In genomic region chr15:45457215-45457614, GRCh38 we compare ENCODE assay signal across 9 cellular contexts.
A peak's percentile ranks its signal among the peaks of the same experiment; 100 is the strongest.
DNase-seq lines count a peak whose midpoint lies in the region; ATAC-seq lines count a peak whose summit lies in the region.
"Had no signal": no experiment of that assay in that cellular context is flagged by ENCODE, and none has a peak within 500 bp of the region (broad histone marks: within the 10 kb centered on the region; RNA-seq: fewer than 3 reads in every experiment).

No MANE protein-coding gene starts in this region.

- peak overlapping the region; percentile 86 to 94 (median 88) for H3K4me3 Mint-ChIP-seq in CD4-positive, alpha-beta memory T cell
- no peak overlapping the region for H3K4me3 Mint-ChIP-seq in activated naive CD8-positive, alpha-beta T cell treated with anti-CD3 and anti-CD28 coated beads for 36 hours
- H3K4me3 Mint-ChIP-seq in natural killer cell treated with Interleukin-12 subunit alpha and Interleukin-12 subunit beta and Interleukin-15 and Interleukin-18, amount 100 ng/mL, for 72 hours = peak overlapping the region; percentile 89

- H3K9me3 Mint-ChIP-seq in CD4-positive, alpha-beta memory T cell = no peaks in the 10 kb centered on the region
- H3K9me3 Mint-ChIP-seq in activated naive CD8-positive, alpha-beta T cell treated with anti-CD3 and anti-CD28 coated beads for 36 hours = peaks cover 3% of the 10 kb centered on the region
- H3K9me3 Mint-ChIP-seq in natural killer cell treated with Interleukin-12 subunit alpha and Interleukin-12 subunit beta and Interleukin-15 and Interleukin-18, amount 100 ng/mL, for 72 hours = no peaks in the 10 kb centered on the region

- H3K27ac ChIP-seq in CD4-positive, alpha-beta memory T cell (ENCODE audit: low read depth, low read length) = peak overlapping the region; percentile 61

- no peaks in the 10 kb centered on the region for H3K27me3 ChIP-seq in CD4-positive, alpha-beta memory T cell (ENCODE audit: insufficient read depth, low read length)
- H3K27me3 ChIP-seq: testis had no signal

- peaks cover 34 to 51% (median 41%) of the 10 kb centered on the region in 4 donors for H3K4me1 Mint-ChIP-seq in CD4-positive, alpha-beta memory T cell
- peaks cover 43% of the 10 kb centered on the region for H3K4me1 Mint-ChIP-seq in activated naive CD8-positive, alpha-beta T cell treated with anti-CD3 and anti-CD28 coated beads for 36 hours
- peaks cover 52 to 54% of the 10 kb centered on the region in 2 donors for H3K4me1 Mint-ChIP-seq in natural killer cell treated with Interleukin-12 subunit alpha and Interleukin-12 subunit beta and Interleukin-15 and Interleukin-18, amount 100 ng/mL, for 72 hours (ENCODE audit: low read depth in 2 of 2)

- no peaks in the 10 kb centered on the region for H3K9me3 ChIP-seq in CD4-positive, alpha-beta memory T cell (ENCODE audit: control insufficient read depth in 1 of 2, low read length in 2 of 2)
- H3K9me3 ChIP-seq: testis had no signal

- H3K27me3 Mint-ChIP-seq in CD4-positive, alpha-beta memory T cell = no peaks in the 10 kb centered on the region
- no peaks in the 10 kb centered on the region for H3K27me3 Mint-ChIP-seq in activated naive CD8-positive, alpha-beta T cell treated with anti-CD3 and anti-CD28 coated beads for 36 hours
- H3K27me3 Mint-ChIP-seq in natural killer cell treated with Interleukin-12 subunit alpha and Interleukin-12 subunit beta and Interleukin-15 and Interleukin-18, amount 100 ng/mL, for 72 hours = no peaks in the 10 kb centered on the region

- H3K4me3 ChIP-seq in CD4-positive, alpha-beta memory T cell (ENCODE audit: low read length in 2 of 2) = peak overlapping the region in 1 of 2 donors; percentile 51

- peaks cover 48% of the 10 kb centered on the region for H3K4me1 ChIP-seq in CD4-positive, alpha-beta memory T cell (ENCODE audit: insufficient read depth, low read length)
- H3K4me1 ChIP-seq: testis had no signal

- H3K36me3 Mint-ChIP-seq in CD4-positive, alpha-beta memory T cell = peaks cover 0 to 3% of the 10 kb centered on the region in 2 donors
- H3K36me3 Mint-ChIP-seq in activated naive CD8-positive, alpha-beta T cell treated with anti-CD3 and anti-CD28 coated beads for 36 hours = no peaks in the 10 kb centered on the region
- peaks cover 4% of the 10 kb centered on the region for H3K36me3 Mint-ChIP-seq in natural killer cell treated with Interleukin-12 subunit alpha and Interleukin-12 subunit beta and Interleukin-15 and Interleukin-18, amount 100 ng/mL, for 72 hours

- peak overlapping the region; percentile 89 to 98 (median 96) for H3K27ac Mint-ChIP-seq in CD4-positive, alpha-beta memory T cell
- peak overlapping the region; percentile 81 for H3K27ac Mint-ChIP-seq in activated naive CD8-positive, alpha-beta T cell treated with anti-CD3 and anti-CD28 coated beads for 36 hours
- H3K27ac Mint-ChIP-seq in natural killer cell treated with Interleukin-12 subunit alpha and Interleukin-12 subunit beta and Interleukin-15 and Interleukin-18, amount 100 ng/mL, for 72 hours = peak overlapping the region; percentile 91 to 96

- ATAC-seq in HG03342 (IDR thresholded peaks at IDR 0.05; ENCODE audit: unreplicated experiment) (peak; percentile 8), HG02884 (IDR thresholded peaks at IDR 0.05; ENCODE audit: unreplicated experiment) (no peak), HG02970 (IDR thresholded peaks at IDR 0.05; ENCODE audit: low FRiP score, unreplicated experiment) (no peak)
- no peak for ATAC-seq in natural killer cell treated with Interleukin-12 subunit alpha and Interleukin-12 subunit beta and Interleukin-15 and Interleukin-18, amount 100 ng/mL, for 72 hours

- no peaks in the 10 kb centered on the region for H3K36me3 ChIP-seq in CD4-positive, alpha-beta memory T cell (ENCODE audit: insufficient read depth, low read length)

- peak in 1 of 5 donors; percentile 67 for DNase-seq in CD4-positive, alpha-beta memory T cell
- no peak for DNase-seq in activated naive CD8-positive, alpha-beta T cell treated with anti-CD3 and anti-CD28 coated beads for 36 hours
- DNase-seq in natural killer cell treated with Interleukin-12 subunit alpha and Interleukin-12 subunit beta and Interleukin-15 and Interleukin-18, amount 100 ng/mL, for 72 hours (ENCODE audit: low spot score) = no peak
- DNase-seq in AG08396 (ENCODE audit: low spot score) (no peak), DMS 273 treated with DMSO at 0.1 percent for 48 hours (lab: John Stamatoyannopoulos, UW) (no peak)

- CTCF ChIA-PET in CD4-positive, alpha-beta memory T cell (lab: Charles Lee; ENCODE audit: partially characterized antibody) = interaction anchor here (0.7 to 7.6 kb wide), 34 partner anchors 12 to 299 kb away, joined by 3 to 137 read pairs (median 4); partner anchors contain the start of gene SQOR

- intact Hi-C loops in CD4-positive, alpha-beta memory T cell (cut with micrococcal nuclease) = loop anchor here (1.0 to 2.0 kb wide), 5 partner anchors 27 to 330 kb away; a partner anchor contains a TSS

- POLR2A ChIA-PET in CD4-positive, alpha-beta memory T cell (lab: Charles Lee; ENCODE audit: partially characterized antibody) = interaction anchor here (1.0 to 1.6 kb wide), 5 partner anchors 27 to 258 kb away, joined by 3 to 9 read pairs (median 4); partner anchors contain the start of gene BLOC1S6
